ENCODE assay signal across 17 cellular contexts in genomic region chr15:73745073-73745472, GRCh38. TPM values are rescaled to one million over a fixed set of nuclear protein-coding genes. Genes with fewer than 3 reads are reported as not detected.
A peak's percentile ranks its signal among the peaks of the same experiment; 100 is the strongest.
DNase-seq lines count a peak whose midpoint lies in the region; ATAC-seq, FAIRE-seq and TF ChIP-seq lines count a peak whose summit lies in the region.
"Had no signal": no experiment of that assay in that cellular context is flagged by ENCODE, and none has a peak within 500 bp of the region (broad histone marks: within the 10 kb centered on the region; RNA-seq: fewer than 3 reads in every experiment).

No MANE protein-coding gene starts in this region.

- H3K36me3 Mint-ChIP-seq in neural crest cell (ENCODE audit: low read depth), result no peaks in the 10 kb centered on the region
- H3K36me3 Mint-ChIP-seq: CD4-positive, alpha-beta memory T cell; IgD-negative memory B cell had no signal

- FAIRE-seq in K562 (lab: Jason Lieb, UNC), result no peak
- FAIRE-seq: A549, G401.6, GM12891 had no signal

- no peak for TF ChIP-seq RAD21 in K562 (CRISPR knock-in tag; conservative IDR thresholded peaks at IDR 0.05 in 1 of 2, IDR thresholded peaks at IDR 0.05 in 1 of 2)

- POLR2A ChIA-PET in K562 (lab: Yijun Ruan, JAX), result no interaction called here

- intact Hi-C loops in K562 (cut with micrococcal nuclease), result no loop called here
- intact Hi-C loops in left ventricle myocardium inferior (cut with micrococcal nuclease), result no loop called here

- H3K9ac ChIP-seq in K562 (ENCODE audit: insufficient read depth in 1 of 2, low read depth in 2 of 2, low read length in 2 of 2), result no peak overlapping the region

- DNase-seq in H7, result peak; percentile 32
- no peak for DNase-seq in K562 (ENCODE audit: extremely low read depth in 1 of 4, low spot score in 3 of 4)
- no peak for DNase-seq in neural crest cell (ENCODE audit: low read depth, low spot score)
- no peak for DNase-seq in HCEC 1CT
- no peak for DNase-seq in left ventricle myocardium inferior
- no peak for DNase-seq in NCI-H2196 (lab: John Stamatoyannopoulos, UW; ENCODE audit: unreplicated experiment)
- DNase-seq: BE2C; CD4-positive, alpha-beta memory T cell; DMS79; EL had no signal

- H3K4me2 ChIP-seq in K562 (ENCODE audit: insufficient read depth, low read length), result no peak overlapping the region
- H3K4me2 ChIP-seq: A549 had no signal

- H3K4me3 ChIP-seq in H7 (ENCODE audit: insufficient read depth, low read depth, low read length) (no peak overlapping the region), K562 (no peak overlapping the region), left ventricle myocardium inferior (no peak overlapping the region)
- H3K4me3 ChIP-seq: A549 had no signal

- peaks cover 41% of the 10 kb centered on the region for H3K4me1 Mint-ChIP-seq in neural crest cell
- H3K4me1 Mint-ChIP-seq: CD4-positive, alpha-beta memory T cell; IgD-negative memory B cell had no signal

- no peaks in the 10 kb centered on the region for H3K27me3 ChIP-seq in H7 (ENCODE audit: control insufficient read depth, insufficient read depth, low read length)
- peaks cover 2 to 28% of the 10 kb centered on the region in 2 experiments; a peak in 4 of 5 replicates for H3K27me3 ChIP-seq in K562 (ENCODE audit: control insufficient read depth in 2 of 2, insufficient read depth in 2 of 2, low read length in 2 of 2)
- peaks cover 4% of the 10 kb centered on the region for H3K27me3 ChIP-seq in left ventricle myocardium inferior (ENCODE audit: low read depth)
- H3K27me3 ChIP-seq: BE2C had no signal

- TF ChIP-seq CTCF in K562 (IDR thresholded peaks at IDR 0.05 in 2 of 3, conservative IDR thresholded peaks at IDR 0.05 in 1 of 3; ENCODE audit: insufficient read depth in 2 of 3, low read depth in 1 of 3, low read length in 3 of 3) (no peak), neural crest cell (conservative IDR thresholded peaks at IDR 0.05) (no peak), left ventricle myocardium inferior (IDR thresholded peaks at IDR 0.05; ENCODE audit: borderline replicate concordance) (no peak)

- BruUV-seq in K562 (replicated peaks; lab: Mats Ljungman, UMichigan), result no TSS peak

- peaks cover 4% of the 10 kb centered on the region for H3K27me3 Mint-ChIP-seq in neural crest cell (ENCODE audit: low read depth)

- TF ChIP-seq POLR2A in K562 (conservative IDR thresholded peaks at IDR 0.05), result no peak

- H2AFZ ChIP-seq in K562 (ENCODE audit: low read depth, low read length), result no peak overlapping the region

- H3K36me3 ChIP-seq in H7 (replicated peaks; ENCODE audit: control insufficient read depth, insufficient read depth, low read length) (no peaks in the 10 kb centered on the region), K562 (ENCODE audit: control insufficient read depth, insufficient read depth, low read length) (no peaks in the 10 kb centered on the region), left ventricle myocardium inferior (no peaks in the 10 kb centered on the region)
- H3K36me3 ChIP-seq: BE2C had no signal

- CTCF ChIA-PET in K562 (lab: Yijun Ruan, JAX; ENCODE audit: low intra/inter-chr PET ratio), result no interaction called here

- no peak for TF ChIP-seq EP300 in K562 (IDR thresholded peaks at IDR 0.05; ENCODE audit: low read length)

- in situ Hi-C loops in K562 (cut with MboI), result no loop called here

- no peaks in the 10 kb centered on the region for H3K9me3 Mint-ChIP-seq in neural crest cell
- H3K9me3 Mint-ChIP-seq: CD4-positive, alpha-beta memory T cell had no signal

- no peak for ATAC-seq in K562
- peak; percentile 20 for ATAC-seq in esophagus mucosa
- ATAC-seq: A549 had no signal

- peaks cover 15% of the 10 kb centered on the region for H4K20me1 ChIP-seq in K562 (replicated peaks; ENCODE audit: control insufficient read depth, insufficient read depth, low read length)

- no peaks in the 10 kb centered on the region for H3K79me2 ChIP-seq in K562 (ENCODE audit: control insufficient read depth, insufficient read depth, low read length)

- H3K4me1 ChIP-seq in K562 (replicated peaks in 1 of 2; ENCODE audit: control insufficient read depth in 2 of 2, insufficient read depth in 2 of 2, low read length in 2 of 2) (0 out of 5 replicates have a peak, but pooled peaks cover 0 to 3% of the 10 kb centered on the region in 2 experiments), left ventricle myocardium inferior (peaks cover 49% of the 10 kb centered on the region)
- H3K4me1 ChIP-seq: BE2C had no signal

- no peaks in the 10 kb centered on the region for H3K9me1 ChIP-seq in K562 (ENCODE audit: control insufficient read depth, insufficient read depth, low read length)

- no peak overlapping the region for H3K27ac Mint-ChIP-seq in neural crest cell (ENCODE audit: unreplicated experiment)
- H3K27ac Mint-ChIP-seq: CD4-positive, alpha-beta memory T cell; IgD-negative memory B cell had no signal

- peak overlapping the region; percentile 4 for H3K4me3 Mint-ChIP-seq in neural crest cell
- H3K4me3 Mint-ChIP-seq: CD4-positive, alpha-beta memory T cell; IgD-negative memory B cell had no signal

- H3K27ac ChIP-seq in K562 (ENCODE audit: extremely low read depth, low read depth, low read length), result no peak overlapping the region
- no peak overlapping the region for H3K27ac ChIP-seq in left ventricle myocardium inferior (replicated peaks)
- H3K27ac ChIP-seq: A549, C4-2B had no signal

- H3K9me3 ChIP-seq in K562 (replicated peaks; ENCODE audit: control insufficient read depth, insufficient read depth, low read depth, low read length) (no peaks in the 10 kb centered on the region), left ventricle myocardium inferior (replicated peaks) (no peaks in the 10 kb centered on the region)
- H3K9me3 ChIP-seq: A549, BE2C had no signal

- 3% methylated on average over 7 of the region's 7 CpGs for WGBS in K562 (ENCODE audit: insufficient coverage, low coverage, missing lambda C conversion rate)

TF ChIP-seq in K562, 482 proteins besides CTCF, POLR2A, EP300 and RAD21:
- TF ChIP-seq CEBPB (tag; IDR thresholded peaks at IDR 0.05) (0 out of 2 replicates have a peak, but pooled peaks have one; percentile 40), KAT8 (IDR thresholded peaks at IDR 0.05; ENCODE audit: low read depth) (no peak)
TF ChIP-seq in K562: peak in this region for 1.

RNA-seq across cellular contexts. Expression of gene INSYN1, which starts 8.1 kb away (rescaled TPM):
- total RNA-seq in H7 (2014; rRNA removed; shearing (Covaris generic)), result 4.5 and 5.1 TPM in 2 replicates
- not detected in 2 replicates for total RNA-seq in K562 (2011; cell fraction: chromatin; rRNA removed; ENCODE audit: low replicate concordance)
- not detected in 2 replicates for total RNA-seq in K562 (2011; cell fraction: nucleolus; rRNA removed)
- not detected in 2 replicates for total RNA-seq in K562 (2011; cell fraction: nucleoplasm; rRNA removed)
- not detected in 2 replicates for total RNA-seq in K562 (2014; rRNA removed)
- total RNA-seq in K562 (2014; rRNA removed; fragmentation: Illumina TruSeq; extraction: Trizol), result not detected in 2 replicates
- not detected in 2 replicates for total RNA-seq in K562 (2015; rRNA removed; fragmentation: Illumina TruSeq; extraction: Trizol)
- total RNA-seq in K562 (2021), result not detected in 2 replicates
- not detected in 2 replicates for polyA plus RNA-seq in K562 (2011; rRNA removed)
- not detected in 2 replicates for polyA plus RNA-seq in K562 (2011; cell fraction: cytosol; rRNA removed)
- not detected in 2 replicates for polyA plus RNA-seq in K562 (2011; cell fraction: nucleus; rRNA removed)
- polyA plus RNA-seq in K562 (2012), result 0.01 TPM in 1 of 2 replicates, not detected in the other
- polyA plus RNA-seq in K562 (2014; fragmentation: Illumina TruSeq; extraction: Trizol), result not detected in 2 replicates
- not detected for polyA plus RNA-seq in K562 (2014; fragmentation: Nextera tagmentation; extraction: Ambion mirVana)
- polyA plus RNA-seq in K562 (2014; rRNA removed), result not detected in 2 replicates
- not detected in 2 replicates for polyA minus RNA-seq in K562 (2011; rRNA and poly(A)+ RNA removed)
- polyA minus RNA-seq in K562 (2011; cell fraction: cytosol; rRNA and poly(A)+ RNA removed), result not detected in 2 replicates
- not detected in 2 replicates for polyA minus RNA-seq in K562 (2011; cell fraction: nucleus; rRNA and poly(A)+ RNA removed)
- total RNA-seq in esophagus mucosa, result 5.1 TPM
- 9.5 and 9.6 TPM in 2 replicates for total RNA-seq in neural crest cell
- total RNA-seq in left ventricle myocardium inferior, result 121 TPM
- total RNA-seq: CD4-positive, alpha-beta memory T cell; HT-29 had no signal
- polyA plus RNA-seq: CD4-positive, alpha-beta memory T cell; IgD-negative memory B cell had no signal

Comparison
In these comparisons a context has a peak if more than half of its experiments do, and no peak if none do; other contexts are left out.
1. RNA of gene INSYN1, which starts 8.1 kb away (total RNA-seq): 121 TPM in left ventricle myocardium inferior (single experiment); 9.5 to 9.6 TPM in neural crest cell, 5.1 TPM in esophagus mucosa (single experiment), 4.5 to 5.1 TPM in H7 and not detected in K562; every median in the first group is over 10 times any median in the second.